8 cellular contexts compared by ENCODE assay signal in the genomic region with DNA sequence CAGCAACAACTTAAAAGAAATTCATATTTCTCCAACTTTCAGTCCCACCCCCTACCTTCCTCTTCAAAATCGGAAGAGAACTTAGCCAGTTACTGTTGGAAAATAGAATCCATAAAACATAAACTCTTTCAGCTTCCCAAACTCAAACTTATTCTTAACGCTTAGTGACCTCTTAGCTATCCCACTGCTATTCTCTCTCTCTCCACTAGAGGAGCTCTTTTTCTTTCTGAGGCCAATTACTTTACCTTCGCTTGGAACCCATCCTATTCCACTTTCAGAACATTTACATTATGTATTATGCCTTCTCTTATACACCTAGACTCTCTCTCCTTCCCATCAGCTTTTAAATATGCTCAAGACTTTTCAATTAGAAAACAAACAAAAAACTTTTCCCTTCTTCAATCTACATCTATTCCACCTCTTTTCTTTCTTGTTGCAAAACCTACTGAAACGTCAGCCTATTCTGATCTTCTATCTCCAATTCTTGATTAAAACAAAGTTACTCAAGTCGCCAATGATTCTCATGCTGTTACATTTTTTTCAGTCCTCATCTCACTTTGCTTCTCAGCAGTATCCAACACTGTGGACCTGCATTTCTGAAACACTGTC. TPM values are rescaled to one million over a fixed set of nuclear protein-coding genes. Genes with fewer than 3 reads are reported as not detected.
A peak's percentile ranks its signal among the peaks of the same experiment; 100 is the strongest.
DNase-seq lines count a peak whose midpoint lies in the region; ATAC-seq, FAIRE-seq and TF ChIP-seq lines count a peak whose summit lies in the region.

No MANE protein-coding gene starts in this region.

- no peak overlapping the region for H3K27ac ChIP-seq in upper lobe of right lung

- no peak overlapping the region for H3K4me3 Mint-ChIP-seq in stimulated activated memory B cell treated with anti-CD40 and anti-IgM and Interleukin-4, amounts not matched to agents 10 μg/mL and 1 μg/mL and 100 μg/mL, for 72 hours

- H3K4me1 ChIP-seq in upper lobe of right lung = no peaks in the 10 kb centered on the region

- H3K27me3 Mint-ChIP-seq in stimulated activated memory B cell treated with anti-CD40 and anti-IgM and Interleukin-4, amounts not matched to agents 10 μg/mL and 1 μg/mL and 100 μg/mL, for 72 hours = peaks cover 8% of the 10 kb centered on the region

- no peaks in the 10 kb centered on the region for H3K4me1 Mint-ChIP-seq in stimulated activated memory B cell treated with anti-CD40 and anti-IgM and Interleukin-4, amounts not matched to agents 10 μg/mL and 1 μg/mL and 100 μg/mL, for 72 hours

- H3K36me3 ChIP-seq in upper lobe of right lung = no peaks in the 10 kb centered on the region

- H3K4me3 ChIP-seq in upper lobe of right lung = no peak overlapping the region

- no peaks in the 10 kb centered on the region for H3K9me3 ChIP-seq in upper lobe of right lung

- TF ChIP-seq CTCF in upper lobe of right lung (IDR thresholded peaks at IDR 0.05) = peak; percentile 95

- no peaks in the 10 kb centered on the region for H3K27me3 ChIP-seq in upper lobe of right lung

- no peak overlapping the region for H3K27ac Mint-ChIP-seq in stimulated activated memory B cell treated with anti-CD40 and anti-IgM and Interleukin-4, amounts not matched to agents 10 μg/mL and 1 μg/mL and 100 μg/mL, for 72 hours

- no peaks in the 10 kb centered on the region for H3K9me3 Mint-ChIP-seq in stimulated activated memory B cell treated with anti-CD40 and anti-IgM and Interleukin-4, amounts not matched to agents 10 μg/mL and 1 μg/mL and 100 μg/mL, for 72 hours

- H3K36me3 Mint-ChIP-seq in stimulated activated memory B cell treated with anti-CD40 and anti-IgM and Interleukin-4, amounts not matched to agents 10 μg/mL and 1 μg/mL and 100 μg/mL, for 72 hours = no peaks in the 10 kb centered on the region

- in situ Hi-C loops in ACHN (cut with HindIII; ENCODE audit: low pct_ligation_motif_present, low pct_unique_long_range_greater_than_20kb, low sequenced_read_pairs) = no loop called here

- ATAC-seq in GM18498 (IDR thresholded peaks at IDR 0.05; ENCODE audit: unreplicated experiment) = peak; percentile 64
- ATAC-seq in upper lobe of right lung = peak; percentile 80
- no peak for ATAC-seq in stimulated activated memory B cell treated with anti-CD40 and anti-IgM and Interleukin-4, amounts not matched to agents 10 μg/mL and 1 μg/mL and 100 μg/mL, for 72 hours

- FAIRE-seq in TTC549 (lab: Jason Lieb, UNC) = peak; percentile 79

- DNase-seq in ACHN (peak; percentile 49), LHCN-M2 (ENCODE audit: low read depth) (peak; percentile 33), hepatic stellate cell (ENCODE audit: low spot score) (peak; percentile 29), upper lobe of right lung (no peak)
- no peak for DNase-seq in activated CD4-positive, CD25-positive, alpha-beta regulatory T cell treated with anti-CD3 and anti-CD28 coated beads, Interleukin-2, amount 50 U/mL, for 72 hours

- intact Hi-C loops in upper lobe of right lung (cut with DNase I) = no loop called here

RNA-seq across cellular contexts. Expression of a gene that starts 13.4 kb away (rescaled TPM):
- total RNA-seq in LHCN-M2 (2014; rRNA removed) = not detected in 2 replicates
- polyA plus RNA-seq in LHCN-M2 (2012) = not detected
- total RNA-seq in upper lobe of right lung = not detected

Comparison
In these comparisons a context has a peak if more than half of its experiments do, and no peak if none do; other contexts are left out.
1. DNase-seq: peak in ACHN (single experiment), LHCN-M2 (single experiment) and hepatic stellate cell (single experiment); none in upper lobe of right lung (single experiment) and activated CD4-positive, CD25-positive, alpha-beta regulatory T cell treated with anti-CD3 and anti-CD28 coated beads, Interleukin-2, amount 50 U/mL, for 72 hours (single experiment).